18 cellular contexts compared by ENCODE assay signal in the genomic region with DNA sequence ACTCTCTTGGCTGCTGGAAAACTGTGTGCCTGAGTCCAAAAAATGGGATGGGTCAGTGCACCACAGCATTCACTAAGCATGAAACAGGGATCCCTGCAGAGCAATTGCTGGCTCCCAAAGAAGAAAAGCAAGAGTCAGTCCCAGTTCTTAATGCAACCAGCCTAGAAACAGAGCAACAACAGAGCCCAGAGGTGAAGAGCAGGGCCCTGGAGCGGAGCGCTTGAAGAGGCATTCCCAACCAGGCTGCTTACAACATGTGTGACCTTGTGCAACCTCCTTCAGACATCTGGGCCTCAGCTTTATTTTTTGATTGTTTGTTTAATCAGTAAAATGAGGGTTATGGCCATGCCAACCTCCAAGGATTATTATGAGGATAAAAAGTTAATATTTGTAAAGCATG.
A peak's percentile ranks its signal among the peaks of the same experiment; 100 is the strongest.
DNase-seq lines count a peak whose midpoint lies in the region; TF ChIP-seq lines count a peak whose summit lies in the region.
"Had no signal": no experiment of that assay in that cellular context is flagged by ENCODE, and none has a peak within 500 bp of the region (broad histone marks: within the 10 kb centered on the region; RNA-seq: fewer than 3 reads in every experiment).

No MANE protein-coding gene starts in this region.

- no peaks in the 10 kb centered on the region for H3K36me3 Mint-ChIP-seq in neural progenitor cell
- H3K36me3 Mint-ChIP-seq: CD14-positive monocyte; CD8-positive, alpha-beta memory T cell had no signal

- no peak overlapping the region for H3K9ac ChIP-seq in neural progenitor cell
- H3K9ac ChIP-seq: BLaER1 had no signal

- H3K27ac Mint-ChIP-seq in neural progenitor cell: peak overlapping the region; percentile 17
- H3K27ac Mint-ChIP-seq: B cell; CD14-positive monocyte; CD4-positive, alpha-beta T cell; CD8-positive, alpha-beta memory T cell; GM23338; H9 had no signal

- H3K79me2 ChIP-seq in neural progenitor cell (ENCODE audit: low read depth): no peaks in the 10 kb centered on the region

- H3K4me1 Mint-ChIP-seq in neural progenitor cell: peaks cover 12% of the 10 kb centered on the region
- H3K4me1 Mint-ChIP-seq: B cell; CD14-positive monocyte; CD8-positive, alpha-beta memory T cell; GM23338; H9 had no signal

- H3K4me2 ChIP-seq in neural progenitor cell: no peak overlapping the region
- H3K4me2 ChIP-seq: BLaER1, GM23338 had no signal

- H3K27ac ChIP-seq in C4-2B (peak overlapping the region; percentile 17), neural progenitor cell (no peak overlapping the region)
- H3K27ac ChIP-seq: 22Rv1, BLaER1 had no signal

- no peaks in the 10 kb centered on the region for H3K9me3 ChIP-seq in neural progenitor cell (ENCODE audit: low read depth)

- H2AFZ ChIP-seq in neural progenitor cell (replicated peaks): no peak overlapping the region

- no peaks in the 10 kb centered on the region for H3K36me3 ChIP-seq in neural progenitor cell
- H3K36me3 ChIP-seq: BLaER1 had no signal

- no peaks in the 10 kb centered on the region for H3K27me3 ChIP-seq in neural progenitor cell
- H3K27me3 ChIP-seq: BLaER1 had no signal

- no peak overlapping the region for H3K4me3 ChIP-seq in neural progenitor cell
- H3K4me3 ChIP-seq: BLaER1, GM23338 had no signal

- no peak overlapping the region for H3K4me3 Mint-ChIP-seq in neural progenitor cell
- H3K4me3 Mint-ChIP-seq: B cell; CD14-positive monocyte; CD4-positive, alpha-beta T cell; CD8-positive, alpha-beta memory T cell; GM23338; H9 had no signal

- no peaks in the 10 kb centered on the region for H3K9me3 Mint-ChIP-seq in neural progenitor cell
- H3K9me3 Mint-ChIP-seq: GM23338, H9 had no signal

- H3F3A ChIP-seq in neural progenitor cell (ENCODE audit: low read depth): no peaks in the 10 kb centered on the region

- TF ChIP-seq CTCF in C4-2B (conservative IDR thresholded peaks at IDR 0.05) (no peak), neural progenitor cell (IDR thresholded peaks at IDR 0.05) (no peak)

- no peaks in the 10 kb centered on the region for H3K4me1 ChIP-seq in neural progenitor cell
- H3K4me1 ChIP-seq: BLaER1 had no signal

- no peaks in the 10 kb centered on the region for H4K20me1 ChIP-seq in neural progenitor cell (ENCODE audit: low read depth)
- H4K20me1 ChIP-seq: BLaER1 had no signal

- H3K27me3 Mint-ChIP-seq in neural progenitor cell (ENCODE audit: insufficient read depth, low read depth): peaks cover 2% of the 10 kb centered on the region
- H3K27me3 Mint-ChIP-seq: B cell; CD4-positive, alpha-beta T cell; CD8-positive, alpha-beta memory T cell had no signal

- peak; percentile 1 for DNase-seq in cerebellar cortex (ENCODE audit: low spot score)
- DNase-seq in neural progenitor cell (ENCODE audit: low spot score): no peak
- no peak for DNase-seq in NCI-H2227 (lab: John Stamatoyannopoulos, UW; ENCODE audit: unreplicated experiment)
- no peak for DNase-seq in NCI-H1436 (lab: John Stamatoyannopoulos, UW)
- DNase-seq in NCI-H526 treated with DMSO at 0.1 percent for 48 hours (lab: John Stamatoyannopoulos, UW): no peak
- DNase-seq: CD4-positive, alpha-beta T cell; CD8-positive, alpha-beta memory T cell; DMS 273 treated with DMSO at 0.1 percent for 48 hours; DMS79; EL; GF-D8; H9 had no signal
